ENCODE assay signal across 9 cellular contexts in genomic region chr6:18823782-18824386, GRCh38.
DNase-seq lines count a peak whose midpoint lies in the region; TF ChIP-seq lines count a peak whose summit lies in the region.
"Had no signal": no experiment of that assay in that cellular context is flagged by ENCODE, and none has a peak within 500 bp of the region (broad histone marks: within the 10 kb centered on the region; RNA-seq: fewer than 3 reads in every experiment).

No MANE protein-coding gene starts in this region.

- TF ChIP-seq CTCF in DOHH2 (IDR thresholded peaks at IDR 0.05; ENCODE audit: low read depth, low read length, poor library complexity, severe bottlenecking) (peak; percentile 89), esophagus muscularis mucosa (IDR thresholded peaks at IDR 0.05) (no peak), vagina (IDR thresholded peaks at IDR 0.05) (no peak)

- no peaks in the 10 kb centered on the region for H4K20me1 ChIP-seq in DOHH2 (ENCODE audit: control insufficient read depth, insufficient read depth, low read depth, low read length)

- TF ChIP-seq EP300 in esophagus muscularis mucosa (IDR thresholded peaks at IDR 0.05): no peak

- no peak overlapping the region for H3K4me2 ChIP-seq in DOHH2 (ENCODE audit: low read length)

- no peak overlapping the region for H3K4me3 Mint-ChIP-seq in activated CD4-positive, alpha-beta memory T cell treated with anti-CD3 and anti-CD28 coated beads for 36 hours
- H3K4me3 Mint-ChIP-seq in CD8-positive, alpha-beta memory T cell: no peak overlapping the region
- H3K4me3 Mint-ChIP-seq: activated B cell treated with CpG ODN at 0.5 μM for 24 hours had no signal

- DNase-seq in HT1080 (ENCODE audit: low read depth): peak; percentile 32
- DNase-seq in activated CD4-positive, alpha-beta memory T cell treated with anti-CD3 and anti-CD28 coated beads for 36 hours: peak; percentile 57
- DNase-seq in left kidney (ENCODE audit: low read depth, low spot score): peak; percentile 17
- no peak for DNase-seq in esophagus muscularis mucosa (ENCODE audit: extremely low spot score)
- no peak for DNase-seq in vagina (ENCODE audit: extremely low spot score in 2 of 2)
- DNase-seq in NCI-H1105 (lab: John Stamatoyannopoulos, UW): no peak
- DNase-seq in CD8-positive, alpha-beta memory T cell: no peak
- DNase-seq: activated B cell treated with CpG ODN at 0.5 μM for 24 hours had no signal

- H3K36me3 ChIP-seq in DOHH2 (ENCODE audit: control insufficient read depth, low read length) (no peaks in the 10 kb centered on the region), esophagus muscularis mucosa (no peaks in the 10 kb centered on the region), vagina (no peaks in the 10 kb centered on the region)
- no peaks in the 10 kb centered on the region for H3K36me3 ChIP-seq in CD8-positive, alpha-beta memory T cell (ENCODE audit: insufficient read depth, low read length)

- H3K4me3 ChIP-seq in DOHH2 (ENCODE audit: low read length): no peak overlapping the region
- no peak overlapping the region for H3K4me3 ChIP-seq in esophagus muscularis mucosa
- H3K4me3 ChIP-seq in vagina: no peak overlapping the region
- H3K4me3 ChIP-seq in CD8-positive, alpha-beta memory T cell (ENCODE audit: low read length): no peak overlapping the region

- no peak overlapping the region for H3K27ac ChIP-seq in DOHH2 (ENCODE audit: low read depth, low read length)
- H3K27ac ChIP-seq in esophagus muscularis mucosa (replicated peaks in 1 of 4): no peak overlapping the region
- H3K27ac ChIP-seq in vagina: no peak overlapping the region
- H3K27ac ChIP-seq in CD8-positive, alpha-beta memory T cell (ENCODE audit: low read depth, low read length): no peak overlapping the region

- TF ChIP-seq POLR2A in esophagus muscularis mucosa (IDR thresholded peaks at IDR 0.05; ENCODE audit: low read depth): no peak
- TF ChIP-seq POLR2A in vagina (IDR thresholded peaks at IDR 0.05): no peak

- no peaks in the 10 kb centered on the region for H3K4me1 Mint-ChIP-seq in activated CD4-positive, alpha-beta memory T cell treated with anti-CD3 and anti-CD28 coated beads for 36 hours (ENCODE audit: low read depth)
- H3K4me1 Mint-ChIP-seq in CD8-positive, alpha-beta memory T cell: no peaks in the 10 kb centered on the region
- H3K4me1 Mint-ChIP-seq: activated B cell treated with CpG ODN at 0.5 μM for 24 hours had no signal

- no peaks in the 10 kb centered on the region for H3F3A ChIP-seq in DOHH2 (ENCODE audit: control insufficient read depth, insufficient read depth)

- intact Hi-C loops in activated CD4-positive, alpha-beta memory T cell treated with anti-CD3 and anti-CD28 coated beads for 36 hours (cut with micrococcal nuclease): loop anchor here (5.0 kb wide), 1 partner anchor 227 kb away; no protein-coding TSS in a partner anchor
- intact Hi-C loops in esophagus muscularis mucosa (cut with DNase I) (no loop called here), vagina (cut with DNase I) (no loop called here)

- H3K9me2 ChIP-seq in DOHH2 (replicated peaks; ENCODE audit: control insufficient read depth, low read length): no peaks in the 10 kb centered on the region

- H3K4me1 ChIP-seq in DOHH2 (ENCODE audit: control insufficient read depth, low read length): no peaks in the 10 kb centered on the region
- H3K4me1 ChIP-seq in esophagus muscularis mucosa: no peaks in the 10 kb centered on the region
- no peaks in the 10 kb centered on the region for H3K4me1 ChIP-seq in vagina
- no peaks in the 10 kb centered on the region for H3K4me1 ChIP-seq in CD8-positive, alpha-beta memory T cell (ENCODE audit: insufficient read depth, low read length)

- CTCF ChIA-PET in activated CD4-positive, alpha-beta memory T cell treated with anti-CD3 and anti-CD28 coated beads for 36 hours (lab: Charles Lee): no interaction called here
- CTCF ChIA-PET in CD8-positive, alpha-beta memory T cell (lab: Charles Lee): no interaction called here

- no peaks in the 10 kb centered on the region for H3K27me3 Mint-ChIP-seq in activated CD4-positive, alpha-beta memory T cell treated with anti-CD3 and anti-CD28 coated beads for 36 hours
- H3K27me3 Mint-ChIP-seq in CD8-positive, alpha-beta memory T cell: peaks cover 0 to 1% of the 10 kb centered on the region in 2 donors
- H3K27me3 Mint-ChIP-seq: activated B cell treated with CpG ODN at 0.5 μM for 24 hours had no signal

- POLR2A ChIA-PET in activated CD4-positive, alpha-beta memory T cell treated with anti-CD3 and anti-CD28 coated beads for 36 hours (lab: Charles Lee): no interaction called here
- POLR2A ChIA-PET in CD8-positive, alpha-beta memory T cell (lab: Charles Lee): no interaction called here

- peaks cover 48% of the 10 kb centered on the region for H3K9me3 Mint-ChIP-seq in activated CD4-positive, alpha-beta memory T cell treated with anti-CD3 and anti-CD28 coated beads for 36 hours
- peaks cover 20 to 45% (median 36%) of the 10 kb centered on the region in 5 donors for H3K9me3 Mint-ChIP-seq in CD8-positive, alpha-beta memory T cell

- H3K9me3 ChIP-seq in DOHH2 (ENCODE audit: control insufficient read depth, insufficient read depth, low read length) (peaks cover 18% of the 10 kb centered on the region; the same call in 1 of the 2 replicates), esophagus muscularis mucosa (peaks cover 0 to 31% (median 19%) of the 10 kb centered on the region in 4 donors), vagina (peaks cover 15% of the 10 kb centered on the region)
- H3K9me3 ChIP-seq in CD8-positive, alpha-beta memory T cell (ENCODE audit: low read length): no peaks in the 10 kb centered on the region

- H3K27ac Mint-ChIP-seq in activated CD4-positive, alpha-beta memory T cell treated with anti-CD3 and anti-CD28 coated beads for 36 hours: no peak overlapping the region
- no peak overlapping the region for H3K27ac Mint-ChIP-seq in CD8-positive, alpha-beta memory T cell
- H3K27ac Mint-ChIP-seq: activated B cell treated with CpG ODN at 0.5 μM for 24 hours had no signal

- no peaks in the 10 kb centered on the region for H3K27me3 ChIP-seq in DOHH2 (ENCODE audit: control insufficient read depth, low read length)
- H3K27me3 ChIP-seq in esophagus muscularis mucosa: no peaks in the 10 kb centered on the region
- no peaks in the 10 kb centered on the region for H3K27me3 ChIP-seq in vagina
- H3K27me3 ChIP-seq in CD8-positive, alpha-beta memory T cell (ENCODE audit: insufficient read depth, low read length, poor library complexity, severe bottlenecking): no peaks in the 10 kb centered on the region

- no peaks in the 10 kb centered on the region for H3K36me3 Mint-ChIP-seq in activated CD4-positive, alpha-beta memory T cell treated with anti-CD3 and anti-CD28 coated beads for 36 hours
- H3K36me3 Mint-ChIP-seq in CD8-positive, alpha-beta memory T cell: no peaks in the 10 kb centered on the region

- H3K79me2 ChIP-seq in DOHH2 (ENCODE audit: control insufficient read depth, low read length): no peaks in the 10 kb centered on the region

- WGBS in esophagus muscularis mucosa: 55% methylated on average over 5 of the region's 5 CpGs

Comparison
In these comparisons a context has a peak if more than half of its experiments do, and no peak if none do; other contexts are left out.
1. DNase-seq: peak in HT1080 (single experiment), activated CD4-positive, alpha-beta memory T cell treated with anti-CD3 and anti-CD28 coated beads for 36 hours (single experiment) and left kidney (single experiment); none in esophagus muscularis mucosa (single experiment), vagina (0 of 2), NCI-H1105 (single experiment) and CD8-positive, alpha-beta memory T cell (0 of 5).